8 cellular contexts compared by ENCODE assay signal in the genomic region with DNA sequence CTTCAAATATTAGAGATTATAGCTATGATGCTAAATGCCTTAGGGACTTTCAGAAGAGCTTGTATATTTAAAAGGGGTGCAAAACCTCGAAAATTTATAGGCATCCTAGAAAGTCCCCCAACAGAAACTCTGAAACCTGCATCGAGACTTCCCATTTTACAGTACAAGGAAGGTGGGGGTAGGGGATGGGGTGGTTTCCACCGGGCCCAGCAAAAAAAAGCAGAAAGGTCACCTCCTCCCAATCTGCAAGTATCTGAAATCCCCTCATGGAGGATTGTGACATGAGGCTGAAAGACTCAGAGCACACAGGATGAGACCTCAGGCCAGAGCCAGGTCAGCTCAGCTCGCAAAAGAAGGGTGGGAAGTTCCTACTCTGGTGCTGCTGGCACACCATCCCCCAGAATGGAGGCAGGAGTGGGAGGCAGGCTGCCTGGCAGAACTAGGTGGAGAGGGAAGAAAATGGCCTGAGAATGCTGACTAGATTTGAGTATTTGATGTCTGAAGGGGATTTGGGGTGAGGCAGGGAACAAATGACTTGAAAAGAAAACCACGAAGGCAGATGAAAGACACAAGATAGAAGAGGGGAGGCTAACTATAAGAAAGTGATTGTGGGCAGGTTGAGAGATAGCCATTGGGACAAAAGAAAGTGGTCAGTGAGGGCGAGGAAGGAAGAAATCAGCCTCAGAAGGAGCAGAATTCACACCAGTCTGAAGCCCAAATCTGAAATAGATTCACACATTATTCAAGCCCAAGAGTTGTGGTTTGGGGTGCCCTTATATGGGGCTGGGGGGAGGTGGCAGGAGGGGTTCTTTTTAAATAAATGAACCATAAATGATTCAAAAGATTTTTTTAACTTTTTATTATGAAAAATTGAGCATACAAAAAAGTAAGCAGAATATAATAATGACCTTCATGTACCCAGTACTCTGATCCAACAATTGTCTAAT. TPM values are rescaled to one million over a fixed set of nuclear protein-coding genes. Genes with fewer than 3 reads are reported as not detected.
A peak's percentile ranks its signal among the peaks of the same experiment; 100 is the strongest.
DNase-seq lines count a peak whose midpoint lies in the region; ATAC-seq and TF ChIP-seq lines count a peak whose summit lies in the region.

No MANE protein-coding gene starts in this region.

- peaks cover 16% of the 10 kb centered on the region for H3K4me1 Mint-ChIP-seq in activated T-helper 17 cell treated with anti-CD3 and anti-CD28 coated beads, Interleukin-2, amount 50 U/mL, for 72 hours
- peaks cover 10% of the 10 kb centered on the region for H3K4me1 Mint-ChIP-seq in Caco-2 (ENCODE audit: low read depth, unreplicated experiment)

- H3K4me3 ChIP-seq in Caco-2 (ENCODE audit: low read depth, low read length) = no peak overlapping the region

- H3K9me3 ChIP-seq in Caco-2 = no peaks in the 10 kb centered on the region

- CTCF ChIA-PET in Caco-2 (lab: Charles Lee) = interaction anchor here (1.1 kb wide), 1 partner anchor 23 kb away, joined by 3 read pairs; a partner anchor contains a TSS

- H3K9me3 Mint-ChIP-seq in activated T-helper 17 cell treated with anti-CD3 and anti-CD28 coated beads, Interleukin-2, amount 50 U/mL, for 72 hours = no peaks in the 10 kb centered on the region
- no peaks in the 10 kb centered on the region for H3K9me3 Mint-ChIP-seq in Caco-2 (ENCODE audit: unreplicated experiment)

- DNase-seq in AML-193 (lab: John Stamatoyannopoulos, UW) (peak; percentile 36 to 57), nucleus accumbens (lab: John Stamatoyannopoulos, UW) (no peak), NCI-H1092 (lab: John Stamatoyannopoulos, UW) (no peak), Caco-2 (no peak)

- no peaks in the 10 kb centered on the region for H3K36me3 Mint-ChIP-seq in activated T-helper 17 cell treated with anti-CD3 and anti-CD28 coated beads, Interleukin-2, amount 50 U/mL, for 72 hours (ENCODE audit: low read depth)
- H3K36me3 Mint-ChIP-seq in Caco-2 (ENCODE audit: insufficient read depth, unreplicated experiment) = no peaks in the 10 kb centered on the region

- ATAC-seq in HG03097 (IDR thresholded peaks at IDR 0.05; ENCODE audit: low FRiP score, unreplicated experiment) (peak; percentile 40), GM18519 (IDR thresholded peaks at IDR 0.05; ENCODE audit: low FRiP score, unreplicated experiment) (no peak)
- peak; percentile 36 for ATAC-seq in activated T-helper 17 cell treated with anti-CD3 and anti-CD28 coated beads, Interleukin-2, amount 50 U/mL, for 72 hours (replicated peaks)

- peak; percentile 65 for TF ChIP-seq POLR2A in GM19099 (IDR thresholded peaks at IDR 0.05; ENCODE audit: extremely low read depth, insufficient read length, low read depth)

- BruUV-seq in Caco-2 (replicated peaks; lab: Mats Ljungman, UMichigan) = no TSS peak

- no peak for TF ChIP-seq CTCF in Caco-2 (IDR thresholded peaks at IDR 0.05; ENCODE audit: insufficient read depth in 1 of 2, low read depth in 1 of 2, low read length in 1 of 2, severe bottlenecking in 1 of 2, unreplicated experiment in 1 of 2)

- peak overlapping the region; percentile 89 for H3K27ac Mint-ChIP-seq in activated T-helper 17 cell treated with anti-CD3 and anti-CD28 coated beads, Interleukin-2, amount 50 U/mL, for 72 hours
- no peak overlapping the region for H3K27ac Mint-ChIP-seq in Caco-2 (ENCODE audit: unreplicated experiment)

- no peaks in the 10 kb centered on the region for H3K27me3 ChIP-seq in Caco-2 (replicated peaks; ENCODE audit: control insufficient read depth, insufficient read depth, low read length)

- intact Hi-C loops in Caco-2 (cut with micrococcal nuclease; ENCODE audit: unreplicated experiment) = no loop called here

- POLR2A ChIA-PET in Caco-2 (lab: Charles Lee) = no interaction called here

- peak overlapping the region; percentile 84 for H3K4me3 Mint-ChIP-seq in activated T-helper 17 cell treated with anti-CD3 and anti-CD28 coated beads, Interleukin-2, amount 50 U/mL, for 72 hours
- no peak overlapping the region for H3K4me3 Mint-ChIP-seq in Caco-2 (ENCODE audit: unreplicated experiment)

- H3K4me1 ChIP-seq in Caco-2 = 0 out of 2 replicates have a peak, but pooled peaks cover 3% of the 10 kb centered on the region

- H3K27me3 Mint-ChIP-seq in activated T-helper 17 cell treated with anti-CD3 and anti-CD28 coated beads, Interleukin-2, amount 50 U/mL, for 72 hours = no peaks in the 10 kb centered on the region
- H3K27me3 Mint-ChIP-seq in Caco-2 (ENCODE audit: insufficient read depth, unreplicated experiment) = no peaks in the 10 kb centered on the region

- no peaks in the 10 kb centered on the region for H3K36me3 ChIP-seq in Caco-2 (ENCODE audit: control insufficient read depth, insufficient read depth, low read length)

RNA-seq across cellular contexts. Expression of a gene that starts 22.5 kb away (rescaled TPM):
- 10 to 100 TPM; 13.9 to 14.6 TPM for total RNA-seq in activated T-helper 17 cell treated with anti-CD3 and anti-CD28 coated beads, Interleukin-2, amount 50 U/mL, for 72 hours
- total RNA-seq in Caco-2 (2022) = 30.8 and 33.6 TPM in 2 replicates

Comparison
In these comparisons a context has a peak if more than half of its experiments do, and no peak if none do; other contexts are left out.
1. DNase-seq: peak in AML-193 (2 of 2); none in nucleus accumbens (0 of 56), NCI-H1092 (single experiment) and Caco-2 (0 of 2).